In the genomic region with DNA sequence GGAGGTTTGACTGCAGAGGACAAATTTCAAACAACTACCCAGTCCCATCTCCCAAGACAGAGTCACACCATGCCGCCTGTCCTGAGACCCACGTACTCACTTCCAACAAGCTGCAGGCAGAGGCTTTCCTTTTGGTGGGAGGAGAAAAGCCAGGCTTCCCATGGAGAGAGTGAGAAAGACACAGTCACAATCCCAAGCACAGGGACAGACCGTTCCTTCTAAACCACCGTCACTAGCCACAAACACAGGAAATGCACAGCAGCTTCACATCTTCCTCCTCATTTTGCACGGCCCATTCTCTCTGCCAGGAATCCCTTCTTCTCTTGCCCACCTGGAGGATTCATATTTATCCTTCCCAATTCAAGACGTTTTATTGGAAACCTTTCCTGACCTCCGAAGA, we compare ENCODE assay signal across 1 cellular context.
TF ChIP-seq lines count a peak whose summit lies in the region.

No MANE protein-coding gene starts in this region.

TF ChIP-seq in SK-N-SH, 30 proteins besides CTCF, POLR2A, EP300 and RAD21 (continued from another document):
- TF ChIP-seq REST (IDR thresholded peaks at IDR 0.05; ENCODE audit: low read depth, low read length), result no peak
- TF ChIP-seq RXRA (IDR thresholded peaks at IDR 0.05; ENCODE audit: borderline replicate concordance, low read depth), result no peak
- TF ChIP-seq RFX5 (IDR thresholded peaks at IDR 0.05; ENCODE audit: low read length), result no peak
- no peak for TF ChIP-seq MXI1 (IDR thresholded peaks at IDR 0.05; ENCODE audit: low read depth, low read length)
